In the genomic region with DNA sequence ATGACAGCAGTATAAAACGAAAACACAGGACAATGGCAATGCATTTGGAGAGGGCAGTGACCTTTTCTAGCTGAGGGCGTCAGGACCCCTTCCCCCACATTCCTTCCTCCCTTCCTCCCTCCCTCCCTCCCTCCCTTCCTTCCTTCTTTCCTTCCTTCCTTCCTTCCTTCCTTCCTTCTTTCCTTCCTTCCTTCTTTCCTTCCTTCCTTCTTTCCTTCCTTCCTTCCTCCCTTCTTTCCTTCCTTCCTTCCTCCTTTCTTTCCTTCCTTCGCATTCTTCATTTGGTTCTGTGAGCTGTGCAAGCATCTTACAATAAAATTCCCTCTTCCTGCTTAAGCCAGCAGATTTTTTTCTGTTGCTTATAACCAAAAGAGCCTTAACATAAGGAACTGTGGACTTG, we compare ENCODE assay signal across 1 cellular context.
A peak's percentile ranks its signal among the peaks of the same experiment; 100 is the strongest.
TF ChIP-seq lines count a peak whose summit lies in the region.

No MANE protein-coding gene starts in this region.

TF ChIP-seq in HepG2, 621 proteins besides CTCF, POLR2A, EP300 and RAD21:
- TF ChIP-seq PCBP2 (optimal IDR thresholded peaks at IDR 0.05; ENCODE audit: low read depth, low read length, poor library complexity, severe bottlenecking) (peak; percentile 46), HNRNPK (IDR thresholded peaks at IDR 0.05; ENCODE audit: low read depth, low read length, poor library complexity, severe bottlenecking) (peak; percentile 56)
